ENCODE assay signal across 8 cellular contexts in the genomic region with DNA sequence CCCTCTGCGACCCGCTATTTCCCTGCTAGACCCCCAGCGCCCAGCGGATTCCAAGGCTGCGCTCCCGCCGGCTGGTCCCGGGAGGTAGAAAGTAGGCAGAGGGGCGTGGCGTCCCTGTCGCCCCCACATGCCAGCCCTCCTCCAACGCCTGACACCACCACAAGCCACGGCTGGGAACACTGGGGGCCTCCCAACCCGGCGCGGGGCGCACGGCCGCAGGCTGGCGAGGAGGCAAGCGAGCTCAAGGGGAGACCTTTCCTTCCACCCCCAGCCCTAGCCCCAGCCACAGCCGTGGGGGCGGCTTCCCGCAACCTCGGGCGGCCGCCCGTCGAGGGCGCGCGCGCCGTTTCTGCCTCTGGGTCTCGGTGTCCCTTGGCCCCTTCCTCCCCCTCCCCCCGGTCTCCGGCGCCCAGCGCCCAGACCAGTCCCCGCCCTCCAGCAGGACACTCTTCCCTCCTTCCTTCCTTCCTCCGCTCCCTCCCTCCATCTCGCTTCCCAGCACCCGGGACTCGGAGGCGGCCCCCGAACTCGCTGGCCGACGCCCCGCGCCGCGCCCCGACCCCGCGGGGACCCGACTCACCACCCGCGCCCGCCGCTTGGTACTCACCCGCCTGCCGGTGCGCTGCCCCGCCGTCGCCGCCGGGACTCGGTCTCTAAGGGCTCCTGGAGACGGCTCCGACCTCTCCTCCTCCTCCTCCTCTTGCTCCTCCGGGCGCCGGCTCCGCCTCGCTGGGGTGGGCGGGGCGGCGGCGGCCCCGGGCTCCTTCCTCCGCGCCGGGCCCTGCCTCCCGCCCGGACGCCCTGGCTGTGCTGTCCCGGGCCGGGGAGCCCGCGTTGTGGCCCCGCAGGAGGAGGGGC. TPM values are rescaled to one million over a fixed set of nuclear protein-coding genes. Genes with fewer than 3 reads are reported as not detected.
DNase-seq lines count a peak whose midpoint lies in the region; ATAC-seq lines count a peak whose summit lies in the region.

GNG12 (minus strand) TSS at position 731 of the 858 bp plus-strand sequence. CDS start 125,781 bp downstream, outside the sequence.

- ATAC-seq in GM19468 (IDR thresholded peaks at IDR 0.05; ENCODE audit: extremely low read depth, unreplicated experiment): peak; percentile 32
- peak; percentile 82 for ATAC-seq in activated naive CD8-positive, alpha-beta T cell treated with anti-CD3 and anti-CD28 coated beads, Interleukin-2, amount 10 ng/mL, durations not matched to agents 7 days and 5 days (ENCODE audit: low read depth)
- peak; percentile 90 for ATAC-seq in Right ventricle myocardium inferior
- no peak for ATAC-seq in HG03135 (IDR thresholded peaks at IDR 0.05; ENCODE audit: unreplicated experiment)

- H3K36me3 Mint-ChIP-seq in CD4-positive, alpha-beta memory T cell: no peaks in the 10 kb centered on the region
- no peaks in the 10 kb centered on the region for H3K36me3 Mint-ChIP-seq in activated naive CD8-positive, alpha-beta T cell treated with anti-CD3 and anti-CD28 coated beads, Interleukin-2, amount 10 ng/mL, durations not matched to agents 7 days and 5 days

- no peak within 1 kb of the TSS for H3K27ac ChIP-seq in CD4-positive, alpha-beta memory T cell (ENCODE audit: low read depth, low read length)

- no peaks in the 10 kb centered on the region for H3K9me3 ChIP-seq in CD4-positive, alpha-beta memory T cell (ENCODE audit: control insufficient read depth in 1 of 2, low read length in 2 of 2)

- H3K27ac Mint-ChIP-seq in CD4-positive, alpha-beta memory T cell: no peak within 1 kb of the TSS
- H3K27ac Mint-ChIP-seq in activated naive CD8-positive, alpha-beta T cell treated with anti-CD3 and anti-CD28 coated beads, Interleukin-2, amount 10 ng/mL, durations not matched to agents 7 days and 5 days: no peak within 1 kb of the TSS

- H3K4me1 Mint-ChIP-seq in CD4-positive, alpha-beta memory T cell: peaks cover 10 to 19% (median 11%) of the 10 kb centered on the region in 4 donors
- peaks cover 23% of the 10 kb centered on the region for H3K4me1 Mint-ChIP-seq in activated naive CD8-positive, alpha-beta T cell treated with anti-CD3 and anti-CD28 coated beads, Interleukin-2, amount 10 ng/mL, durations not matched to agents 7 days and 5 days

- H3K4me3 Mint-ChIP-seq in CD4-positive, alpha-beta memory T cell: peak within 1 kb of the TSS; percentile 70 to 88 (median 79)
- peak within 1 kb of the TSS; percentile 73 for H3K4me3 Mint-ChIP-seq in activated naive CD8-positive, alpha-beta T cell treated with anti-CD3 and anti-CD28 coated beads, Interleukin-2, amount 10 ng/mL, durations not matched to agents 7 days and 5 days

- intact Hi-C loops in CD4-positive, alpha-beta memory T cell (cut with micrococcal nuclease): no loop called here
- intact Hi-C loops in Right ventricle myocardium inferior (cut with DNase I): loop anchor here (5.0 to 10.0 kb wide), 3 partner anchors 148 to 372 kb away; partner anchors contain the start of gene GADD45A

- POLR2A ChIA-PET in CD4-positive, alpha-beta memory T cell (lab: Charles Lee; ENCODE audit: partially characterized antibody): no interaction called here
- POLR2A ChIA-PET in activated naive CD8-positive, alpha-beta T cell treated with anti-CD3 and anti-CD28 coated beads, Interleukin-2, amount 10 ng/mL, durations not matched to agents 7 days and 5 days (lab: Charles Lee): no interaction called here

- peaks cover 0 to 4% (median 0%) of the 10 kb centered on the region in 8 donors for H3K9me3 Mint-ChIP-seq in CD4-positive, alpha-beta memory T cell
- H3K9me3 Mint-ChIP-seq in activated naive CD8-positive, alpha-beta T cell treated with anti-CD3 and anti-CD28 coated beads, Interleukin-2, amount 10 ng/mL, durations not matched to agents 7 days and 5 days: no peaks in the 10 kb centered on the region

- peaks cover 39 to 41% of the 10 kb centered on the region in 2 donors for H3K27me3 Mint-ChIP-seq in CD4-positive, alpha-beta memory T cell
- peaks cover 75% of the 10 kb centered on the region for H3K27me3 Mint-ChIP-seq in activated naive CD8-positive, alpha-beta T cell treated with anti-CD3 and anti-CD28 coated beads, Interleukin-2, amount 10 ng/mL, durations not matched to agents 7 days and 5 days

- CTCF ChIA-PET in CD4-positive, alpha-beta memory T cell (lab: Charles Lee; ENCODE audit: partially characterized antibody): interaction anchor here (1.1 kb wide), 1 partner anchor 18 kb away, joined by 3 read pairs; no protein-coding TSS in a partner anchor

- no peaks in the 10 kb centered on the region for H3K36me3 ChIP-seq in CD4-positive, alpha-beta memory T cell (ENCODE audit: insufficient read depth, low read length)

- H3K4me1 ChIP-seq in CD4-positive, alpha-beta memory T cell (ENCODE audit: insufficient read depth, low read length): peaks cover 21% of the 10 kb centered on the region

- peak within 1 kb of the TSS; percentile 7 to 39 for H3K4me3 ChIP-seq in CD4-positive, alpha-beta memory T cell (ENCODE audit: low read length in 2 of 2)

- peaks cover 32% of the 10 kb centered on the region for H3K27me3 ChIP-seq in CD4-positive, alpha-beta memory T cell (ENCODE audit: insufficient read depth, low read length)

- no peak for DNase-seq in CD4-positive, alpha-beta memory T cell
- peak; percentile 47 for DNase-seq in NCI-H2171 treated with DMSO at 0.1 percent for 48 hours (lab: John Stamatoyannopoulos, UW)
- DNase-seq in activated naive CD8-positive, alpha-beta T cell treated with anti-CD3 and anti-CD28 coated beads, Interleukin-2, amount 10 ng/mL, durations not matched to agents 7 days and 5 days: peak; percentile 65
- peak; percentile 78 for DNase-seq in Right ventricle myocardium inferior (ENCODE audit: missing footprints)
- DNase-seq in nucleus accumbens (lab: John Stamatoyannopoulos, UW): peak in 34 of 56 donors; percentile 7 to 67 (median 40)
- DNase-seq in NCI-H2107 treated with DMSO at 0.1 percent for 48 hours (lab: John Stamatoyannopoulos, UW; ENCODE audit: unreplicated experiment): no peak

RNA-seq across cellular contexts. Expression of gene GNG12, which starts in this region (rescaled TPM):
- not detected for total RNA-seq in CD4-positive, alpha-beta memory T cell
- not detected for polyA plus RNA-seq in CD4-positive, alpha-beta memory T cell
- not detected for total RNA-seq in activated naive CD8-positive, alpha-beta T cell treated with anti-CD3 and anti-CD28 coated beads, Interleukin-2, amount 10 ng/mL, durations not matched to agents 7 days and 5 days
- total RNA-seq in Right ventricle myocardium inferior: 37.2 TPM

Comparison
In these comparisons a context has a peak if more than half of its experiments do, and no peak if none do; other contexts are left out.
1. RNA of gene GNG12 (total RNA-seq): 37.2 TPM in Right ventricle myocardium inferior (single experiment); not detected in CD4-positive, alpha-beta memory T cell and not detected in activated naive CD8-positive, alpha-beta T cell treated with anti-CD3 and anti-CD28 coated beads, Interleukin-2, amount 10 ng/mL, durations not matched to agents 7 days and 5 days; every median in the first group is over 10 times any median in the second.
2. Peak in DNase-seq and ATAC-seq in activated naive CD8-positive, alpha-beta T cell treated with anti-CD3 and anti-CD28 coated beads, Interleukin-2, amount 10 ng/mL, durations not matched to agents 7 days and 5 days; RNA of the gene not detected or under 1 TPM.
3. DNase-seq: peak in NCI-H2171 treated with DMSO at 0.1 percent for 48 hours (single experiment), Right ventricle myocardium inferior (single experiment) and nucleus accumbens (34 of 56); none in CD4-positive, alpha-beta memory T cell (0 of 5) and NCI-H2107 treated with DMSO at 0.1 percent for 48 hours (single experiment).